In genomic region chr17:4209611-4210010, GRCh38 we compare ENCODE assay signal across 13 cellular contexts.
"Had no signal": no experiment of that assay in that cellular context is flagged by ENCODE, and none has a peak within 500 bp of the region (broad histone marks: within the 10 kb centered on the region; RNA-seq: fewer than 3 reads in every experiment).

No MANE protein-coding gene starts in this region.

- ATAC-seq: left lung, sciatic nerve, upper lobe of right lung had no signal

- DNase-seq: activated B cell treated with CpG ODN at 0.5 μM for 24 hours; activated CD4-positive, alpha-beta T cell treated with anti-CD3 and anti-CD28 coated beads, Interleukin-2, amount 10 ng/mL, durations not matched to agents 24 days and 14 days; activated naive CD4-positive, alpha-beta T cell treated with anti-CD3 and anti-CD28 coated beads, Interleukin-2, amount 50 U/mL, for 16 hours; activated T-cell treated with anti-CD3 and anti-CD28 coated beads for 4 hours; adrenal gland; left lung; midbrain; naive B cell; stimulated activated CD4-positive, alpha-beta T cell treated with anti-CD3 and anti-CD28 coated beads, Interleukin-12 subunit alpha, Interleukin-12 subunit beta, amount 100 ng/mL, for 4 hours; stimulated activated naive CD4-positive, alpha-beta T cell; upper lobe of right lung had no signal

- H3K9me3 ChIP-seq: adrenal gland, left lung, upper lobe of right lung had no signal

- H3K27ac ChIP-seq: adrenal gland, left lung, SK-N-MC, upper lobe of right lung had no signal

- H3K27me3 ChIP-seq: adrenal gland, left lung, upper lobe of right lung had no signal

- H3K4me1 ChIP-seq: upper lobe of right lung had no signal

- H3K4me3 ChIP-seq: adrenal gland, left lung, SK-N-MC, upper lobe of right lung had no signal
